Comparison of ENCODE assay signal across 9 cellular contexts in genomic region chr1:207822124-207822601, GRCh38.
DNase-seq lines count a peak whose midpoint lies in the region; ATAC-seq, FAIRE-seq and TF ChIP-seq lines count a peak whose summit lies in the region.
"Had no signal": no experiment of that assay in that cellular context is flagged by ENCODE, and none has a peak within 500 bp of the region (broad histone marks: within the 10 kb centered on the region; RNA-seq: fewer than 3 reads in every experiment).

No MANE protein-coding gene starts in this region.

- H3K79me2 ChIP-seq in GM12878 (ENCODE audit: control insufficient read depth, insufficient read depth, low read length) = peaks cover 84% of the 10 kb centered on the region

- no peaks in the 10 kb centered on the region for H3K27me3 ChIP-seq in GM12878 (replicated peaks in 1 of 2; ENCODE audit: control insufficient read depth in 2 of 2, insufficient read depth in 2 of 2, low read length in 1 of 2)

- POLR2A ChIA-PET in GM12878 (lab: Charles Lee) = interaction anchor here (0.5 to 20.7 kb wide), 20 partner anchors 8 to 367 kb away, joined by 3 to 620 read pairs (median 6); no protein-coding TSS in a partner anchor

- CTCF ChIA-PET in GM12878 (lab: Yijun Ruan, JAX) = interaction anchor here (0.7 to 26.0 kb wide), 13 partner anchors 8 to 151 kb away, joined by 3 to 821 read pairs (median 5); no protein-coding TSS in a partner anchor

- no peaks in the 10 kb centered on the region for H3K27me3 Mint-ChIP-seq in activated T-cell treated with anti-CD3 and anti-CD28 coated beads, Interleukin-2, amount 50 U/mL, for 24 hours
- no peaks in the 10 kb centered on the region for H3K27me3 Mint-ChIP-seq in stimulated activated naive CD8-positive, alpha-beta T cell treated with anti-CD3 and anti-CD28 coated beads, Interleukin-15, amount 100 ng/mL, for 72 hours

- in situ Hi-C loops in GM12878 (cut with MboI) = loop anchor here (10.0 kb wide), 1 partner anchor 143 kb away; no protein-coding TSS in a partner anchor

- peaks cover 85% of the 10 kb centered on the region for H3K4me1 Mint-ChIP-seq in activated T-cell treated with anti-CD3 and anti-CD28 coated beads, Interleukin-2, amount 50 U/mL, for 24 hours (ENCODE audit: low read depth)
- peaks cover 93% of the 10 kb centered on the region for H3K4me1 Mint-ChIP-seq in stimulated activated naive CD8-positive, alpha-beta T cell treated with anti-CD3 and anti-CD28 coated beads, Interleukin-15, amount 100 ng/mL, for 72 hours

- H3K27ac Mint-ChIP-seq in activated T-cell treated with anti-CD3 and anti-CD28 coated beads, Interleukin-2, amount 50 U/mL, for 24 hours = peak overlapping the region; percentile 95
- H3K27ac Mint-ChIP-seq in stimulated activated naive CD8-positive, alpha-beta T cell treated with anti-CD3 and anti-CD28 coated beads, Interleukin-15, amount 100 ng/mL, for 72 hours = peak overlapping the region; percentile 89

- peaks cover 57% of the 10 kb centered on the region for H3K36me3 Mint-ChIP-seq in activated T-cell treated with anti-CD3 and anti-CD28 coated beads, Interleukin-2, amount 50 U/mL, for 24 hours (ENCODE audit: low read depth)

- 0% methylated on average over 8 of the region's 8 CpGs for WGBS in GM12878 (ENCODE audit: insufficient coverage, insufficient replicate concordance, low lambda C conversion rate, missing lambda C conversion rate)

- H3K36me3 ChIP-seq in GM12878 (ENCODE audit: control insufficient read depth in 2 of 2, insufficient read depth in 2 of 2, low read length in 1 of 2) = peaks cover 0 to 10% of the 10 kb centered on the region in 2 experiments; a peak in 2 of 4 replicates

- peak; percentile 29 for DNase-seq in activated T-cell treated with anti-CD3 and anti-CD28 coated beads, Interleukin-2, amount 50 U/mL, for 24 hours
- DNase-seq in activated T-cell treated with anti-CD3 and anti-CD28 coated beads for 4 hours (no peak), GM12878 (ENCODE audit: low read depth, low spot score) (peak; percentile 51), foreskin fibroblast (no peak), iPS-NIHi7 (ENCODE audit: extremely low spot score) (no peak)
- no peak for DNase-seq in stimulated activated naive CD8-positive, alpha-beta T cell treated with anti-CD3 and anti-CD28 coated beads, Interleukin-15, amount 100 ng/mL, for 72 hours
- DNase-seq: DND-41 had no signal

- FAIRE-seq in GM12878 (lab: Jason Lieb, UNC) = no peak

- no peak overlapping the region for H2AFZ ChIP-seq in GM12878 (ENCODE audit: control insufficient read depth, low read depth, low read length)

- no TSS peak for BruUV-seq in GM12878 (replicated peaks; lab: Mats Ljungman, UMichigan)

- RAD21 ChIA-PET in GM12878 (lab: Charles Lee; ENCODE audit: unreplicated experiment) = interaction anchor here (0.8 to 14.2 kb wide), 16 partner anchors 8 to 501 kb away, joined by 3 to 160 read pairs (median 8); partner anchors contain the start of gene CD55

- H3K27ac ChIP-seq in GM12878 (ENCODE audit: control insufficient read depth, insufficient read depth) = peak overlapping the region; percentile 90

- H3K4me2 ChIP-seq in GM12878 (ENCODE audit: control insufficient read depth, insufficient read depth) = peak overlapping the region; percentile 78

- H3K4me3 Mint-ChIP-seq in activated T-cell treated with anti-CD3 and anti-CD28 coated beads, Interleukin-2, amount 50 U/mL, for 24 hours = peak overlapping the region; percentile 81
- H3K4me3 Mint-ChIP-seq in stimulated activated naive CD8-positive, alpha-beta T cell treated with anti-CD3 and anti-CD28 coated beads, Interleukin-15, amount 100 ng/mL, for 72 hours = peak overlapping the region; percentile 69 to 89

- H3K9me3 Mint-ChIP-seq in activated T-cell treated with anti-CD3 and anti-CD28 coated beads, Interleukin-2, amount 50 U/mL, for 24 hours = no peaks in the 10 kb centered on the region
- no peaks in the 10 kb centered on the region for H3K9me3 Mint-ChIP-seq in stimulated activated naive CD8-positive, alpha-beta T cell treated with anti-CD3 and anti-CD28 coated beads, Interleukin-15, amount 100 ng/mL, for 72 hours

- H3K4me1 ChIP-seq in GM12878 (ENCODE audit: control insufficient read depth, insufficient read depth, low read length) = peaks cover 28% of the 10 kb centered on the region

- ATAC-seq in HG02885 (IDR thresholded peaks at IDR 0.05; ENCODE audit: poor library complexity, unreplicated experiment) = peak; percentile 42
- ATAC-seq in GM12878 = peak; percentile 66
- no peak for ATAC-seq in stimulated activated naive CD8-positive, alpha-beta T cell treated with anti-CD3 and anti-CD28 coated beads, Interleukin-15, amount 100 ng/mL, for 72 hours
- ATAC-seq in GM18858 (IDR thresholded peaks at IDR 0.05; ENCODE audit: unreplicated experiment) = no peak

- no peak for TF ChIP-seq RAD21 in GM12878 (IDR thresholded peaks at IDR 0.05; ENCODE audit: insufficient read depth, low read depth, low read length)

- SMC1A ChIA-PET in GM12878 (lab: Charles Lee; ENCODE audit: uncharacterized antibody, unreplicated experiment) = interaction anchor here (0.5 to 12.8 kb wide), 17 partner anchors 9 to 1847 kb away, joined by 3 to 164 read pairs (median 6); no protein-coding TSS in a partner anchor

- intact Hi-C loops in GM12878 (cut with micrococcal nuclease; ENCODE audit: unreplicated experiment) = loop anchor here (10.0 kb wide), 1 partner anchor 1853 kb away; the partner anchor contains the start of gene G0S2

- H3K4me3 ChIP-seq in GM12878 (peak overlapping the region; percentile 72), foreskin fibroblast (ENCODE audit: low read depth in 1 of 2, low read length in 2 of 2) (peak overlapping the region in 1 of 2 donors; percentile 70)

- TF ChIP-seq CTCF in GM12878 (IDR thresholded peaks at IDR 0.05 in 2 of 3, conservative IDR thresholded peaks at IDR 0.05 in 1 of 3; ENCODE audit: control insufficient read depth in 2 of 3, extremely low read depth in 1 of 3, insufficient read depth in 1 of 3, low read depth in 3 of 3, low read length in 3 of 3) (no peak), foreskin fibroblast (IDR thresholded peaks at IDR 0.05; ENCODE audit: low read depth, low read length) (no peak)

- no peak; the same call in 1 of the 2 replicates for TF ChIP-seq POLR2A in GM12878 (IDR thresholded peaks at IDR 0.05; ENCODE audit: low read depth, low read length)

- no peak for TF ChIP-seq EP300 in GM12878 (IDR thresholded peaks at IDR 0.05; ENCODE audit: borderline replicate concordance in 1 of 2, control insufficient read depth in 1 of 2, low read depth in 2 of 2, low read length in 2 of 2)

- peaks cover 3% of the 10 kb centered on the region; the same call in 1 of the 2 replicates for H4K20me1 ChIP-seq in GM12878 (ENCODE audit: control insufficient read depth, insufficient read depth)

- no peaks in the 10 kb centered on the region; the same call in 2 of the 3 replicates for H3K9me3 ChIP-seq in GM12878 (replicated peaks; ENCODE audit: control insufficient read depth, insufficient read depth, low read length)

- peak overlapping the region; percentile 83 for H3K9ac ChIP-seq in GM12878 (ENCODE audit: control insufficient read depth, insufficient read depth, low read length)

TF ChIP-seq in GM12878, 131 proteins besides CTCF, POLR2A, EP300 and RAD21 (continues in another document):
- TF ChIP-seq SPI1 (IDR thresholded peaks at IDR 0.05; ENCODE audit: borderline replicate concordance, insufficient read depth, low read depth, low read length) (no peak), SMAD5 (IDR thresholded peaks at IDR 0.05; ENCODE audit: low read depth) (no peak), CHD4 (IDR thresholded peaks at IDR 0.05) (no peak), PBX3 (IDR thresholded peaks at IDR 0.05; ENCODE audit: insufficient replicate concordance, low read depth, low read length) (no peak), BCL11A (IDR thresholded peaks at IDR 0.05; ENCODE audit: low read depth, low read length) (peak; percentile 52; the same call in 1 of the 2 replicates), FOXK2 (IDR thresholded peaks at IDR 0.05) (no peak), RCOR1 (conservative IDR thresholded peaks at IDR 0.05; ENCODE audit: low read depth, low read length) (no peak), TBL1XR1 (IDR thresholded peaks at IDR 0.05; ENCODE audit: low read depth, low read length) (no peak), POLR2AphosphoS2 (IDR thresholded peaks at IDR 0.05; ENCODE audit: low read depth, low read length) (peak; percentile 47; the same call in 1 of the 2 replicates), HDGF (IDR thresholded peaks at IDR 0.05) (no peak), IRF3 (IDR thresholded peaks at IDR 0.05) (no peak), ZNF207 (IDR thresholded peaks at IDR 0.05; ENCODE audit: borderline replicate concordance) (peak; percentile 83), STAT1 (conservative IDR thresholded peaks at IDR 0.05) (no peak), CBX5 (IDR thresholded peaks at IDR 0.05; ENCODE audit: low read depth) (no peak), TAF1 (IDR thresholded peaks at IDR 0.05; ENCODE audit: borderline replicate concordance, low read depth, low read length) (peak; percentile 72), SRF (IDR thresholded peaks at IDR 0.05; ENCODE audit: low read depth in 2 of 2, low read length in 2 of 2) (no peak), ATF7 (IDR thresholded peaks at IDR 0.05; ENCODE audit: low read depth) (0 out of 2 replicates have a peak, but pooled peaks have one; percentile 19), POU2F2 (IDR thresholded peaks at IDR 0.05; ENCODE audit: borderline replicate concordance, low read depth, low read length) (peak; percentile 98)

Comparison
In these comparisons a context has a peak if more than half of its experiments do, and no peak if none do; other contexts are left out.
1. DNase-seq: peak in activated T-cell treated with anti-CD3 and anti-CD28 coated beads, Interleukin-2, amount 50 U/mL, for 24 hours (single experiment) and GM12878 (single experiment); none in activated T-cell treated with anti-CD3 and anti-CD28 coated beads for 4 hours (single experiment), stimulated activated naive CD8-positive, alpha-beta T cell treated with anti-CD3 and anti-CD28 coated beads, Interleukin-15, amount 100 ng/mL, for 72 hours (0 of 2), foreskin fibroblast (0 of 2) and iPS-NIHi7 (single experiment).
2. ATAC-seq: peak in HG02885 (single experiment) and GM12878 (single experiment); none in stimulated activated naive CD8-positive, alpha-beta T cell treated with anti-CD3 and anti-CD28 coated beads, Interleukin-15, amount 100 ng/mL, for 72 hours (single experiment) and GM18858 (single experiment).